In genomic region chr1:53888716-53889115, GRCh38 we compare ENCODE assay signal across 9 cellular contexts. TPM values are rescaled to one million over a fixed set of nuclear protein-coding genes. Genes with fewer than 3 reads are reported as not detected.
DNase-seq lines count a peak whose midpoint lies in the region; ATAC-seq and TF ChIP-seq lines count a peak whose summit lies in the region.
"Had no signal": no experiment of that assay in that cellular context is flagged by ENCODE, and none has a peak within 500 bp of the region (broad histone marks: within the 10 kb centered on the region; RNA-seq: fewer than 3 reads in every experiment).

No MANE protein-coding gene starts in this region.

- H3K4me1 Mint-ChIP-seq in CD4-positive, alpha-beta T cell (ENCODE audit: low read depth) = peaks cover 49% of the 10 kb centered on the region

- H2AFZ ChIP-seq in OCI-LY3 (ENCODE audit: low read depth, low read length) (no peak overlapping the region), neuron (ENCODE audit: low read depth, low read length) (no peak overlapping the region)

- intact Hi-C loops in CD4-positive, alpha-beta T cell (cut with DNase I, micrococcal nuclease) = loop anchor here (1.0 to 5.0 kb wide), 6 partner anchors 58 to 1329 kb away; partner anchors contain the start of genes LRRC42 (in 2 of the 2), SSBP3 (in 1 of the 2), TCEANC2 (in 1 of the 2) and TMEM59 (in 1 of the 2)

- DNase-seq in CD4-positive, alpha-beta T cell = no peak
- DNase-seq in effector memory CD4-positive, alpha-beta T cell = no peak
- DNase-seq in NCI-H748 treated with DMSO at 0.1 percent for 48 hours (lab: John Stamatoyannopoulos, UW) (no peak), NCI-H1092 treated with DMSO at 0.1 percent for 48 hours (lab: John Stamatoyannopoulos, UW) (no peak), erythroblast (lab: John Stamatoyannopoulos, UW) (no peak)

- no peaks in the 10 kb centered on the region for H3K9me3 Mint-ChIP-seq in CD4-positive, alpha-beta T cell

- no peak for ATAC-seq in CD4-positive, alpha-beta T cell (ENCODE audit: poor library complexity)
- ATAC-seq in HG03442 (IDR thresholded peaks at IDR 0.05; ENCODE audit: unreplicated experiment) = no peak

- H3K9ac ChIP-seq in OCI-LY3 (ENCODE audit: low read length) = peak overlapping the region; percentile 69; the same call in 1 of the 2 replicates

- no peak overlapping the region for H3K27ac ChIP-seq in CD4-positive, alpha-beta T cell (ENCODE audit: low read depth, low read length)
- no peak overlapping the region for H3K27ac ChIP-seq in OCI-LY3 (ENCODE audit: low read length)
- H3K27ac ChIP-seq in effector memory CD4-positive, alpha-beta T cell (ENCODE audit: insufficient read depth, low read length, poor library complexity, severe bottlenecking) = no peak overlapping the region

- TF ChIP-seq POLR2A in erythroblast (IDR thresholded peaks at IDR 0.05; ENCODE audit: low read length) = no peak

- H3K36me3 ChIP-seq in OCI-LY3 (replicated peaks; ENCODE audit: low read depth, low read length) (no peaks in the 10 kb centered on the region), neuron (ENCODE audit: insufficient read depth, low read length) (peaks cover 27% of the 10 kb centered on the region)
- peaks cover under 1% of the 10 kb centered on the region for H3K36me3 ChIP-seq in effector memory CD4-positive, alpha-beta T cell (ENCODE audit: control insufficient read depth, insufficient read depth, low read length)

- peak overlapping the region; percentile 93 for H3K27ac Mint-ChIP-seq in CD4-positive, alpha-beta T cell

- POLR2A ChIA-PET in CD4-positive, alpha-beta T cell (lab: Charles Lee) = no interaction called here

- no peaks in the 10 kb centered on the region for H3K27me3 ChIP-seq in CD4-positive, alpha-beta T cell (ENCODE audit: control insufficient read depth, insufficient read depth, low read length)
- no peaks in the 10 kb centered on the region for H3K27me3 ChIP-seq in OCI-LY3 (ENCODE audit: low read depth, low read length)
- H3K27me3 ChIP-seq in effector memory CD4-positive, alpha-beta T cell (replicated peaks; ENCODE audit: control insufficient read depth, insufficient read depth, low read length, poor library complexity, severe bottlenecking) = no peaks in the 10 kb centered on the region
- no peaks in the 10 kb centered on the region for H3K27me3 ChIP-seq in neuron (ENCODE audit: insufficient read depth, low read length)

- H3K4me2 ChIP-seq in OCI-LY3 (ENCODE audit: low read length) = peak overlapping the region; percentile 88

- no peaks in the 10 kb centered on the region for H4K20me1 ChIP-seq in OCI-LY3 (ENCODE audit: insufficient read depth, low read length)

- peak overlapping the region; percentile 94 for H3K4me3 Mint-ChIP-seq in CD4-positive, alpha-beta T cell

- H3K4me3 ChIP-seq in OCI-LY3 (ENCODE audit: low read length) (peak overlapping the region; percentile 87), neuron (ENCODE audit: low read length) (peak overlapping the region; percentile 98)
- H3K4me3 ChIP-seq in effector memory CD4-positive, alpha-beta T cell (ENCODE audit: insufficient read depth, low read depth, low read length, poor library complexity, severe bottlenecking) = peak overlapping the region; percentile 91

- H3K9me3 ChIP-seq in CD4-positive, alpha-beta T cell (ENCODE audit: control insufficient read depth, low read length) = no peaks in the 10 kb centered on the region
- H3K9me3 ChIP-seq in OCI-LY3 (ENCODE audit: insufficient read depth, low read length) = no peaks in the 10 kb centered on the region
- H3K9me3 ChIP-seq in effector memory CD4-positive, alpha-beta T cell (ENCODE audit: control insufficient read depth, low read length) = no peaks in the 10 kb centered on the region
- no peaks in the 10 kb centered on the region for H3K9me3 ChIP-seq in neuron (ENCODE audit: low read length)

- TF ChIP-seq CTCF in CD4-positive, alpha-beta T cell (IDR thresholded peaks at IDR 0.05) = no peak
- TF ChIP-seq CTCF in OCI-LY3 (IDR thresholded peaks at IDR 0.05; ENCODE audit: low read depth, low read length) = no peak

- CTCF ChIA-PET in CD4-positive, alpha-beta T cell (lab: Charles Lee) = no interaction called here

- H3K27me3 Mint-ChIP-seq in CD4-positive, alpha-beta T cell = no peaks in the 10 kb centered on the region

- no peaks in the 10 kb centered on the region for H3K79me2 ChIP-seq in OCI-LY3 (ENCODE audit: low read length)

- H3K4me1 ChIP-seq in OCI-LY3 (ENCODE audit: low read length) (peaks cover 37% of the 10 kb centered on the region), neuron (ENCODE audit: insufficient read depth, low read length) (peaks cover 9% of the 10 kb centered on the region)
- H3K4me1 ChIP-seq in effector memory CD4-positive, alpha-beta T cell (ENCODE audit: control insufficient read depth, insufficient read depth, low read length, poor library complexity, severe bottlenecking) = peaks cover 4% of the 10 kb centered on the region

- peaks cover 50% of the 10 kb centered on the region for H3K36me3 Mint-ChIP-seq in CD4-positive, alpha-beta T cell (ENCODE audit: low read depth)

RNA-seq across cellular contexts. Expression of gene YIPF1, which starts 0.9 kb away (rescaled TPM):
- 1 to 10 TPM; 4.3 to 5.5 TPM for total RNA-seq in CD4-positive, alpha-beta T cell

RNA-seq across cellular contexts. Expression of gene DIO1, which starts 5.3 kb away (rescaled TPM):
- not detected for total RNA-seq in CD4-positive, alpha-beta T cell
- total RNA-seq: cerebellum had no signal

RNA-seq across cellular contexts. Expression of gene NDC1, which starts 50.6 kb away (rescaled TPM):
- total RNA-seq in CD4-positive, alpha-beta T cell = 1 to 10 TPM; 5.4 to 8.1 TPM

RNA-seq across cellular contexts. Expression of gene IFT25, which starts 56.8 kb away (rescaled TPM):
- 10 to 100 TPM; 12.7 to 13.9 TPM for total RNA-seq in CD4-positive, alpha-beta T cell

RNA-seq across cellular contexts. Expression of gene LRRC42, which starts 57.4 kb away (rescaled TPM):
- total RNA-seq in CD4-positive, alpha-beta T cell = 1 to 10 TPM; 3.9 to 5.0 TPM
